20 cellular contexts compared by ENCODE assay signal in genomic region chr5:24161559-24161958, GRCh38.
"Had no signal": no experiment of that assay in that cellular context is flagged by ENCODE, and none has a peak within 500 bp of the region (broad histone marks: within the 10 kb centered on the region; RNA-seq: fewer than 3 reads in every experiment).

No MANE protein-coding gene starts in this region.

- H3K27ac Mint-ChIP-seq: activated B cell treated with CpG ODN at 0.5 μM for 24 hours; activated CD8-positive, alpha-beta T cell treated with anti-CD3 and anti-CD28 coated beads for 36 hours; activated naive CD8-positive, alpha-beta T cell; activated T-cell treated with anti-CD3 and anti-CD28 coated beads, Interleukin-2, amount 50 U/mL, for 72 hours; stimulated activated naive CD8-positive, alpha-beta T cell treated with anti-CD3 and anti-CD28 coated beads, Interleukin-15, amount 100 ng/mL, for 72 hours; type B pancreatic cell had no signal

- DNase-seq: activated B cell treated with CpG ODN at 0.5 μM for 24 hours; activated CD4-positive, alpha-beta T cell treated with anti-CD3 and anti-CD28 coated beads for 48 hours; activated CD8-positive, alpha-beta T cell treated with anti-CD3 and anti-CD28 coated beads for 36 hours; activated gamma-delta T cell treated with Interleukin-2 at 50 U/mL for 16 hours; activated T-cell treated with anti-CD3 and anti-CD28 coated beads, Interleukin-2, amount 50 U/mL, for 72 hours; amniotic stem cell; body of pancreas; effector memory CD4-positive, alpha-beta T cell; psoas muscle; right lobe of liver; spleen; stimulated activated CD4-positive, alpha-beta T cell treated with anti-CD3 and anti-CD28 coated beads, Interleukin-1b, Interleukin-23, amount 100 ng/mL, for 48 hours; stimulated activated naive CD8-positive, alpha-beta T cell treated with anti-CD3 and anti-CD28 coated beads, Interleukin-15, amount 100 ng/mL, for 72 hours had no signal

- H3K4me3 Mint-ChIP-seq: activated B cell treated with CpG ODN at 0.5 μM for 24 hours; activated CD8-positive, alpha-beta T cell treated with anti-CD3 and anti-CD28 coated beads for 36 hours; activated naive CD8-positive, alpha-beta T cell; activated T-cell treated with anti-CD3 and anti-CD28 coated beads, Interleukin-2, amount 50 U/mL, for 72 hours; central memory CD8-positive, alpha-beta T cell; neural crest cell; stimulated activated naive CD8-positive, alpha-beta T cell treated with anti-CD3 and anti-CD28 coated beads, Interleukin-15, amount 100 ng/mL, for 72 hours; type B pancreatic cell had no signal

- H3K4me1 ChIP-seq: body of pancreas, psoas muscle, right lobe of liver, spleen had no signal

- H3K27me3 Mint-ChIP-seq: activated B cell treated with CpG ODN at 0.5 μM for 24 hours; activated CD8-positive, alpha-beta T cell treated with anti-CD3 and anti-CD28 coated beads for 36 hours; activated naive CD8-positive, alpha-beta T cell; central memory CD8-positive, alpha-beta T cell; stimulated activated naive CD8-positive, alpha-beta T cell treated with anti-CD3 and anti-CD28 coated beads, Interleukin-15, amount 100 ng/mL, for 72 hours; type B pancreatic cell had no signal

- H3K27ac ChIP-seq: body of pancreas, psoas muscle, right lobe of liver, spleen had no signal

- H3K9me3 ChIP-seq: body of pancreas, psoas muscle, right lobe of liver had no signal

- H3K36me3 Mint-ChIP-seq: activated naive CD8-positive, alpha-beta T cell; type B pancreatic cell had no signal

- H3K36me3 ChIP-seq: right lobe of liver, spleen had no signal

- H3K4me3 ChIP-seq: body of pancreas, psoas muscle, right lobe of liver, spleen had no signal

- H3K27me3 ChIP-seq: body of pancreas, right lobe of liver, spleen had no signal

- FAIRE-seq: islet of Langerhans, TTC549 had no signal

- H3K9me3 Mint-ChIP-seq: neural crest cell, type B pancreatic cell had no signal

- ATAC-seq: activated CD8-positive, alpha-beta T cell treated with anti-CD3 and anti-CD28 coated beads for 36 hours; activated T-cell treated with anti-CD3 and anti-CD28 coated beads, Interleukin-2, amount 50 U/mL, for 72 hours; body of pancreas; left lobe of liver; psoas muscle; right lobe of liver; stimulated activated naive CD8-positive, alpha-beta T cell treated with anti-CD3 and anti-CD28 coated beads, Interleukin-15, amount 100 ng/mL, for 72 hours had no signal

- H3K4me1 Mint-ChIP-seq: activated B cell treated with CpG ODN at 0.5 μM for 24 hours; central memory CD8-positive, alpha-beta T cell; neural crest cell; stimulated activated naive CD8-positive, alpha-beta T cell treated with anti-CD3 and anti-CD28 coated beads, Interleukin-15, amount 100 ng/mL, for 72 hours had no signal
